ENCODE assay signal across 9 cellular contexts in the genomic region with DNA sequence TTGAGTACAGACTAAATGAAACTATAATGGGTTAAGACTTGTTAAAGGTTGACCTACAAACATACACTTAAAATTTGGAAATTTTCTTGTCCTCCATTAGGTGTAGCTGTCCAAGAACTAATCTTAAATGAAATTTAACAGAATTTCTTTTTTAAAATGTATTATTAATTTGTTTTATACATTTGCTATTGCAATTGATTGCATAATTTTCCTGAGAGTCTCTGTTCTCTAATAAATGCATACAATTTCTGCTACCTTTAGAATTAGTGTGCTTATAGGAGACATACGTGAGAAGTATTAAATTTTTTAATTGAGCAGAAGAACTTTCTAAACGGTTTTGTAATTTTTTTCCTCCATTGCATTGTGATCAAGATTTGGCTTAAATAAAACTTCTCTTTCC. TPM values are rescaled to one million over a fixed set of nuclear protein-coding genes. Genes with fewer than 3 reads are reported as not detected.
DNase-seq lines count a peak whose midpoint lies in the region; ATAC-seq and TF ChIP-seq lines count a peak whose summit lies in the region.
"Had no signal": no experiment of that assay in that cellular context is flagged by ENCODE, and none has a peak within 500 bp of the region (broad histone marks: within the 10 kb centered on the region; RNA-seq: fewer than 3 reads in every experiment).

No MANE protein-coding gene starts in this region.

- H3K27ac ChIP-seq in CD4-positive, CD25-positive, alpha-beta regulatory T cell (ENCODE audit: insufficient read depth, low read length, poor library complexity, severe bottlenecking) = no peak overlapping the region
- H3K27ac ChIP-seq in HUES64 (ENCODE audit: low read depth, low read length) = no peak overlapping the region

- H3K9me3 ChIP-seq in CD4-positive, CD25-positive, alpha-beta regulatory T cell (ENCODE audit: control insufficient read depth in 2 of 2, low read length in 2 of 2) = no peaks in the 10 kb centered on the region
- H3K9me3 ChIP-seq in HUES64 (ENCODE audit: insufficient read depth, low read depth, low read length) = no peaks in the 10 kb centered on the region
- H3K9me3 ChIP-seq: MG63 had no signal

- no peaks in the 10 kb centered on the region for H3K27me3 ChIP-seq in CD4-positive, CD25-positive, alpha-beta regulatory T cell (ENCODE audit: control insufficient read depth, insufficient read depth, low read length)
- H3K27me3 ChIP-seq in HUES64 (ENCODE audit: insufficient read depth, low read length) = no peaks in the 10 kb centered on the region
- H3K27me3 ChIP-seq: MG63 had no signal

- DNase-seq in CD4-positive, CD25-positive, alpha-beta regulatory T cell = no peak
- no peak for DNase-seq in chondrocyte (ENCODE audit: low spot score)
- DNase-seq in naive thymus-derived CD8-positive, alpha-beta T cell = no peak
- DNase-seq in SK-N-DZ (ENCODE audit: low spot score) = no peak
- DNase-seq in posterior vena cava (ENCODE audit: low spot score) = no peak
- DNase-seq in HCEC 1CT = no peak
- DNase-seq: MG63 had no signal

- H3K4me3 Mint-ChIP-seq in CD4-positive, CD25-positive, alpha-beta regulatory T cell = peak overlapping the region; percentile 89 to 99 (median 94)
- H3K4me3 Mint-ChIP-seq in chondrocyte (ENCODE audit: unreplicated experiment) = peak overlapping the region; percentile 95
- H3K4me3 Mint-ChIP-seq in naive thymus-derived CD8-positive, alpha-beta T cell = peak overlapping the region; percentile 88 to 100 (median 95)

- H3K4me3 ChIP-seq in CD4-positive, CD25-positive, alpha-beta regulatory T cell (ENCODE audit: low read depth, low read length) = peak overlapping the region; percentile 95
- H3K4me3 ChIP-seq in HUES64 (ENCODE audit: low read length) = peak overlapping the region; percentile 86

- intact Hi-C loops in posterior vena cava (cut with DNase I) = no loop called here

- no CpG with 5 or more reads among the region's 2 CpGs for WGBS in HUES64

- ATAC-seq in CD4-positive, CD25-positive, alpha-beta regulatory T cell (ENCODE audit: low read depth in 2 of 2) = no peak
- no peak for ATAC-seq in naive thymus-derived CD8-positive, alpha-beta T cell
- no peak for ATAC-seq in HG02938 (IDR thresholded peaks at IDR 0.05; ENCODE audit: unreplicated experiment)

- POLR2A ChIA-PET in naive thymus-derived CD8-positive, alpha-beta T cell (lab: Charles Lee) = no interaction called here

- peaks cover 11% of the 10 kb centered on the region for H3K27me3 Mint-ChIP-seq in CD4-positive, CD25-positive, alpha-beta regulatory T cell
- H3K27me3 Mint-ChIP-seq in chondrocyte (ENCODE audit: low read depth) = no peaks in the 10 kb centered on the region
- no peaks in the 10 kb centered on the region for H3K27me3 Mint-ChIP-seq in naive thymus-derived CD8-positive, alpha-beta T cell

- TF ChIP-seq CTCF in chondrocyte (IDR thresholded peaks at IDR 0.05) = peak; percentile 43

- H3K36me3 Mint-ChIP-seq in CD4-positive, CD25-positive, alpha-beta regulatory T cell = peaks cover 10% of the 10 kb centered on the region
- H3K36me3 Mint-ChIP-seq in chondrocyte (ENCODE audit: low read depth) = peaks cover 2% of the 10 kb centered on the region
- peaks cover 5 to 19% (median 8%) of the 10 kb centered on the region in 3 donors for H3K36me3 Mint-ChIP-seq in naive thymus-derived CD8-positive, alpha-beta T cell

- H3K4me1 Mint-ChIP-seq in CD4-positive, CD25-positive, alpha-beta regulatory T cell = peaks cover 13 to 33% (median 22%) of the 10 kb centered on the region in 4 donors
- H3K4me1 Mint-ChIP-seq in chondrocyte (ENCODE audit: low read depth) = peaks cover 19% of the 10 kb centered on the region
- H3K4me1 Mint-ChIP-seq in naive thymus-derived CD8-positive, alpha-beta T cell = peaks cover 12 to 23% (median 19%) of the 10 kb centered on the region in 4 donors

- peak overlapping the region in 2 of 3 donors; percentile 70 to 92 for H3K27ac Mint-ChIP-seq in CD4-positive, CD25-positive, alpha-beta regulatory T cell
- no peak overlapping the region for H3K27ac Mint-ChIP-seq in chondrocyte (ENCODE audit: unreplicated experiment)
- peak overlapping the region in 5 of 10 donors; percentile 77 to 98 (median 88) for H3K27ac Mint-ChIP-seq in naive thymus-derived CD8-positive, alpha-beta T cell

- H3K9me3 Mint-ChIP-seq in CD4-positive, CD25-positive, alpha-beta regulatory T cell = peaks cover 0 to 2% (median 0%) of the 10 kb centered on the region in 7 donors
- no peaks in the 10 kb centered on the region for H3K9me3 Mint-ChIP-seq in chondrocyte (ENCODE audit: low read depth)
- H3K9me3 Mint-ChIP-seq in naive thymus-derived CD8-positive, alpha-beta T cell = no peaks in the 10 kb centered on the region

- peaks cover 4% of the 10 kb centered on the region for H3K36me3 ChIP-seq in CD4-positive, CD25-positive, alpha-beta regulatory T cell (ENCODE audit: control insufficient read depth, insufficient read depth, low read length)
- H3K36me3 ChIP-seq in HUES64 (ENCODE audit: insufficient read depth, low read length) = peaks cover 27% of the 10 kb centered on the region
- H3K36me3 ChIP-seq: MG63 had no signal

- peak overlapping the region; percentile 80; the same call in 1 of the 2 replicates for H3K9ac ChIP-seq in HUES64 (ENCODE audit: low read depth, low read length)

- peaks cover 23% of the 10 kb centered on the region for H3K4me1 ChIP-seq in CD4-positive, CD25-positive, alpha-beta regulatory T cell (ENCODE audit: control insufficient read depth, insufficient read depth, low read length, poor library complexity, severe bottlenecking)
- H3K4me1 ChIP-seq in HUES64 (ENCODE audit: insufficient read depth, low read length) = peaks cover 12% of the 10 kb centered on the region

RNA-seq across cellular contexts. Expression of a gene that starts 1.5 kb away (rescaled TPM):
- 10.1 TPM for total RNA-seq in CD4-positive, CD25-positive, alpha-beta regulatory T cell
- 1 to 10 TPM; 3.1 to 5.3 (median 3.5) TPM for polyA plus RNA-seq in CD4-positive, CD25-positive, alpha-beta regulatory T cell
- 19.6 TPM for polyA plus RNA-seq in HUES64 (2013, experiment 1 of 2)
- polyA plus RNA-seq in HUES64 (2013, experiment 2 of 2) = 24.7 TPM
- 8.8 to 11.9 TPM (median 10.6 TPM) in 3 replicates for total RNA-seq in chondrocyte
- total RNA-seq in naive thymus-derived CD8-positive, alpha-beta T cell = 10 to 100 TPM; 10.9 to 11.5 TPM
- polyA plus RNA-seq in naive thymus-derived CD8-positive, alpha-beta T cell = 1 to 10 TPM; 2.9 to 3.9 (median 3.3) TPM
- polyA plus RNA-seq in SK-N-DZ (2014; cell fraction: cytosol; rRNA removed) = 20.7 and 35.4 TPM in 2 replicates
- 30.0 and 30.5 TPM in 2 replicates for polyA plus RNA-seq in SK-N-DZ (2014; cell fraction: nucleus; rRNA removed)
- 10 to 100 TPM; 14.9 to 19.2 TPM for total RNA-seq in posterior vena cava
